ENCODE assay signal across 9 cellular contexts in genomic region chr9:134371731-134372130, GRCh38. TPM values are rescaled to one million over a fixed set of nuclear protein-coding genes. Genes with fewer than 3 reads are reported as not detected.
A peak's percentile ranks its signal among the peaks of the same experiment; 100 is the strongest.
DNase-seq lines count a peak whose midpoint lies in the region; ATAC-seq and TF ChIP-seq lines count a peak whose summit lies in the region.
"Had no signal": no experiment of that assay in that cellular context is flagged by ENCODE, and none has a peak within 500 bp of the region (broad histone marks: within the 10 kb centered on the region; RNA-seq: fewer than 3 reads in every experiment).

No MANE protein-coding gene starts in this region.

- no peak for TF ChIP-seq CTCF in heart left ventricle (IDR thresholded peaks at IDR 0.05)

- peak in 3 of 4 donors; percentile 5 to 46 (median 38) for ATAC-seq in heart left ventricle

- intact Hi-C loops in heart left ventricle (cut with DNase I): loop anchor here in 2 of 10 donors (10.0 kb wide), 1 partner anchor 63 kb away; no protein-coding TSS in a partner anchor

- H3K36me3 ChIP-seq in heart left ventricle: no peaks in the 10 kb centered on the region
- no peaks in the 10 kb centered on the region for H3K36me3 ChIP-seq in MG63

- no peaks in the 10 kb centered on the region for H3K9me3 ChIP-seq in heart left ventricle
- no peaks in the 10 kb centered on the region for H3K9me3 ChIP-seq in MG63

- H3K4me1 ChIP-seq in heart left ventricle: peaks cover 33 to 94% (median 86%) of the 10 kb centered on the region in 12 donors

- no peak for TF ChIP-seq POLR2A in heart left ventricle (IDR thresholded peaks at IDR 0.05)

- H3K27ac ChIP-seq in heart left ventricle: peak overlapping the region in 10 of 12 donors; percentile 31 to 97 (median 48)

- peak; percentile 18 to 30 for DNase-seq in AML-193 (lab: John Stamatoyannopoulos, UW)
- peak; percentile 77 for DNase-seq in amniotic epithelial cell (ENCODE audit: low read depth)
- DNase-seq in heart left ventricle: peak; percentile 63 to 91 (median 77)
- DNase-seq in pons (ENCODE audit: low spot score): peak; percentile 73
- DNase-seq in stimulated activated CD4-positive, alpha-beta T cell treated with anti-CD3 and anti-CD28 coated beads, Interleukin-4, amount 100 ng/mL, for 4 hours: no peak
- DNase-seq in MG63: no peak
- DNase-seq in RPMI8226: no peak
- DNase-seq in NCI-H146 treated with DMSO at 0.1 percent for 48 hours (lab: John Stamatoyannopoulos, UW; ENCODE audit: unreplicated experiment): no peak
- DNase-seq: NCI-H1092 treated with DMSO at 0.1 percent for 48 hours had no signal

- H3K27me3 ChIP-seq in heart left ventricle (no peaks in the 10 kb centered on the region), MG63 (no peaks in the 10 kb centered on the region)

- WGBS in heart left ventricle, 4 donors: 46 to 84% (median 83%) methylated on average over 3 to 16 of the region's 16 CpGs

- H3K4me3 ChIP-seq in heart left ventricle (no peak overlapping the region), MG63 (no peak overlapping the region)

RNA-seq across cellular contexts. Expression of gene RXRA, which starts 45.5 kb away (rescaled TPM):
- total RNA-seq in heart left ventricle: 10 to 100 TPM; 45.5 to 87.9 (median 52.9) TPM
- 10 to 100 TPM; 54.9 to 55.8 TPM for polyA plus RNA-seq in heart left ventricle
- 18.2 and 40.5 TPM in 2 replicates for total RNA-seq in MG63 (2014; rRNA removed; shearing (Covaris generic); ENCODE audit: low replicate concordance)

Comparison
In these comparisons a context has a peak if more than half of its experiments do, and no peak if none do; other contexts are left out.
1. DNase-seq: peak in AML-193 (2 of 2), amniotic epithelial cell (single experiment), heart left ventricle (5 of 5) and pons (single experiment); none in stimulated activated CD4-positive, alpha-beta T cell treated with anti-CD3 and anti-CD28 coated beads, Interleukin-4, amount 100 ng/mL, for 4 hours (0 of 2), MG63 (single experiment), RPMI8226 (single experiment) and NCI-H146 treated with DMSO at 0.1 percent for 48 hours (single experiment).